1 cellular context compared by ENCODE assay signal in genomic region chr11:125350206-125351044, GRCh38.
TF ChIP-seq lines count a peak whose summit lies in the region.

No MANE protein-coding gene starts in this region.

TF ChIP-seq in H1, 55 proteins besides CTCF, POLR2A, EP300 and RAD21 (continued from another document):
- TF ChIP-seq NRF1 (IDR thresholded peaks at IDR 0.05; ENCODE audit: low read depth, low read length) (no peak), KDM4A (IDR thresholded peaks at IDR 0.05; ENCODE audit: low read depth, low read length, severe bottlenecking) (no peak), TAF7 (optimal IDR thresholded peaks at IDR 0.05; ENCODE audit: borderline replicate concordance, low read depth, low read length) (no peak), PHF8 (conservative IDR thresholded peaks at IDR 0.05; ENCODE audit: low read depth, low read length) (no peak), SP4 (IDR thresholded peaks at IDR 0.05; ENCODE audit: low read length) (no peak), TAF1 (IDR thresholded peaks at IDR 0.05; ENCODE audit: low read depth, low read length) (no peak), SP2 (IDR thresholded peaks at IDR 0.05; ENCODE audit: low read length) (no peak), KDM5A (IDR thresholded peaks at IDR 0.05; ENCODE audit: low read length) (no peak), E2F6 (IDR thresholded peaks at IDR 0.05) (no peak), SIRT6 (IDR thresholded peaks at IDR 0.05; ENCODE audit: low read length) (no peak), CBX8 (IDR thresholded peaks at IDR 0.05; ENCODE audit: borderline replicate concordance, low read depth, low read length) (no peak)
